In genomic region chr19:2543463-2544442, GRCh38 we compare ENCODE assay signal across 8 cellular contexts.
DNase-seq lines count a peak whose midpoint lies in the region; ATAC-seq, FAIRE-seq and TF ChIP-seq lines count a peak whose summit lies in the region.

No MANE protein-coding gene starts in this region.

- peak; percentile 68 for DNase-seq in GM12891 (ENCODE audit: insufficient read length, low spot score)
- peak; percentile 57 for DNase-seq in NCI-H2029 treated with DMSO at 0.1 percent for 48 hours (lab: John Stamatoyannopoulos, UW)
- peak; percentile 91 for DNase-seq in WTC11 (ENCODE audit: low spot score)
- DNase-seq in mammary epithelial cell, result peak; percentile 96
- DNase-seq in immature natural killer cell, result peak; percentile 40 to 47 (median 44)

- H3K4me3 Mint-ChIP-seq in WTC11 (peak overlapping the region; percentile 34; the same call in 1 of the 2 replicates), immature natural killer cell (peak overlapping the region; percentile 67 to 76 (median 73))

- H3K4me3 ChIP-seq in mammary epithelial cell (replicated peaks in 1 of 3; ENCODE audit: insufficient read depth in 1 of 3, low read depth in 2 of 3, low read length in 3 of 3) (no peak overlapping the region), skin epidermis (peak overlapping the region in 3 of 7 experiments; percentile 3 to 13 (median 7))

- H3K27me3 ChIP-seq in mammary epithelial cell (ENCODE audit: insufficient read depth, low read length), result no peaks in the 10 kb centered on the region

- in situ Hi-C loops in mammary epithelial cell (cut with MboI; ENCODE audit: low sequenced_read_pairs in 2 of 2), result loop anchor here in 1 of 2 donors (10.0 kb wide), 1 partner anchor 69 kb away; the partner anchor contains the start of gene GADD45B

- H3K27ac ChIP-seq in mammary epithelial cell (ENCODE audit: insufficient read depth, low read depth, low read length), result peak overlapping the region; percentile 51
- H3K27ac ChIP-seq in skin epidermis, result peak overlapping the region; percentile 42 to 94 (median 82)

- CTCF ChIA-PET in WTC11 (lab: Charles Lee), result interaction anchor here (0.8 to 5.8 kb wide), 11 partner anchors 9 to 93 kb away, joined by 3 to 58 read pairs (median 4); partner anchors contain the start of gene GADD45B
- CTCF ChIA-PET in mammary epithelial cell (lab: Charles Lee; ENCODE audit: low non-redundant PET), result interaction anchor here (0.9 kb wide), 1 partner anchor 65 kb away, joined by 3 read pairs; no protein-coding TSS in a partner anchor

- dilution Hi-C loops in mammary epithelial cell (cut with HindIII; ENCODE audit: low sequenced_read_pairs), result no loop called here

- WGBS in mammary epithelial cell (ENCODE audit: low coverage, missing lambda C conversion rate), result 7% methylated on average over 30 of the region's 36 CpGs

- TF ChIP-seq CTCF in WTC11 (IDR thresholded peaks at IDR 0.05), result no peak
- TF ChIP-seq CTCF in mammary epithelial cell (conservative IDR thresholded peaks at IDR 0.05 in 1 of 2, IDR thresholded peaks at IDR 0.05 in 1 of 2; ENCODE audit: extremely low read depth in 1 of 2, insufficient read depth in 1 of 2, low read depth in 1 of 2, low read length in 2 of 2), result peak; percentile 6 to 56

- no peaks in the 10 kb centered on the region for H3K79me2 ChIP-seq in mammary epithelial cell (ENCODE audit: insufficient read depth, low read length)

- no TSS peak for BruUV-seq in mammary epithelial cell (replicated peaks; lab: Mats Ljungman, UMichigan)

- H3K4me2 ChIP-seq in mammary epithelial cell (ENCODE audit: insufficient read depth, low read depth, low read length), result peak overlapping the region; percentile 65

- H3K36me3 ChIP-seq in mammary epithelial cell (ENCODE audit: insufficient read depth, low read length), result no peaks in the 10 kb centered on the region

- peaks cover 41% of the 10 kb centered on the region for H3K4me1 Mint-ChIP-seq in WTC11
- H3K4me1 Mint-ChIP-seq in immature natural killer cell, result peaks cover 26 to 33% of the 10 kb centered on the region in 2 donors

- no peaks in the 10 kb centered on the region for H3K36me3 Mint-ChIP-seq in WTC11
- H3K36me3 Mint-ChIP-seq in immature natural killer cell, result no peaks in the 10 kb centered on the region

- H3K27me3 Mint-ChIP-seq in WTC11 (ENCODE audit: low read depth) (peaks cover 3% of the 10 kb centered on the region; the same call in 1 of the 2 replicates), immature natural killer cell (ENCODE audit: low read depth in 3 of 3) (peaks cover 0 to 6% (median 2%) of the 10 kb centered on the region in 3 donors)

- peak overlapping the region; percentile 97 for H3K27ac Mint-ChIP-seq in WTC11
- H3K27ac Mint-ChIP-seq in immature natural killer cell, result peak overlapping the region; percentile 30 to 87 (median 70)

- POLR2A ChIA-PET in WTC11 (lab: Charles Lee), result interaction anchor here (0.6 to 4.6 kb wide), 7 partner anchors 9 to 1701 kb away, joined by 3 to 83 read pairs (median 5); partner anchors contain the start of genes GADD45B, SGTA and TIMM13

- no peaks in the 10 kb centered on the region for H3K9me3 ChIP-seq in mammary epithelial cell (replicated peaks; ENCODE audit: insufficient read depth, low read length)

- peak overlapping the region; percentile 20 for H3K9ac ChIP-seq in mammary epithelial cell (ENCODE audit: insufficient read depth, low read length)

- H3K9me3 Mint-ChIP-seq in WTC11 (no peaks in the 10 kb centered on the region), immature natural killer cell (no peaks in the 10 kb centered on the region)

- H4K20me1 ChIP-seq in mammary epithelial cell (ENCODE audit: insufficient read depth, low read length), result no peaks in the 10 kb centered on the region

- intact Hi-C loops in mammary epithelial cell (cut with micrococcal nuclease), result loop anchor here (1.0 to 10.0 kb wide), 5 partner anchors 36 to 799 kb away; partner anchors contain the start of gene GADD45B

- TF ChIP-seq POLR2A in GM12891 (IDR thresholded peaks at IDR 0.05; ENCODE audit: low read depth, low read length), result no peak

- peaks cover 36% of the 10 kb centered on the region for H3K4me1 ChIP-seq in mammary epithelial cell (ENCODE audit: insufficient read depth, low read length)

- ATAC-seq in WTC11 (peak; percentile 67), HG03159 (IDR thresholded peaks at IDR 0.05; ENCODE audit: unreplicated experiment) (no peak), HG03469 (IDR thresholded peaks at IDR 0.05; ENCODE audit: unreplicated experiment) (no peak)

- peak overlapping the region; percentile 79 for H2AFZ ChIP-seq in mammary epithelial cell (ENCODE audit: low read depth, low read length)

- FAIRE-seq in GM12891 (lab: Jason Lieb, UNC), result peak; percentile 80

TF ChIP-seq in GM12891, 5 proteins besides CTCF, POLR2A, EP300 and RAD21:
- TF ChIP-seq TAF1 (IDR thresholded peaks at IDR 0.05; ENCODE audit: low read depth, low read length) (no peak), SPI1 (IDR thresholded peaks at IDR 0.05; ENCODE audit: low read depth, low read length) (no peak), POLR2AphosphoS5 (IDR thresholded peaks at IDR 0.05; ENCODE audit: low read depth, low read length) (no peak), PAX5 (IDR thresholded peaks at IDR 0.05; ENCODE audit: insufficient read depth, low read length, severe bottlenecking) (peak; percentile 36), POU2F2 (IDR thresholded peaks at IDR 0.05; ENCODE audit: low read depth, low read length) (no peak)

TF ChIP-seq in WTC11, 78 proteins besides CTCF, POLR2A, EP300 and RAD21:
- peak; percentile 48; the same call in 1 of the 2 replicates for TF ChIP-seq GABPB1 (CRISPR knock-in tag; IDR thresholded peaks at IDR 0.05)
- no peak for TF ChIP-seq ZNF138 (CRISPR knock-in tag; conservative IDR thresholded peaks at IDR 0.05)
- TF ChIP-seq STAT6 (CRISPR knock-in tag; conservative IDR thresholded peaks at IDR 0.05; ENCODE audit: low read depth), result no peak
- TF ChIP-seq IRF1 (CRISPR knock-in tag; IDR thresholded peaks at IDR 0.05), result no peak
- TF ChIP-seq E2F1 (CRISPR knock-in tag; IDR thresholded peaks at IDR 0.05), result no peak
- peak; percentile 57; the same call in 1 of the 2 replicates for TF ChIP-seq MAX (CRISPR knock-in tag; IDR thresholded peaks at IDR 0.05)
- TF ChIP-seq NFYB (CRISPR knock-in tag; conservative IDR thresholded peaks at IDR 0.05; ENCODE audit: low read depth), result no peak
- no peak for TF ChIP-seq ATF6 (CRISPR knock-in tag; IDR thresholded peaks at IDR 0.05)
- 0 out of 2 replicates have a peak, but pooled peaks have one; percentile 45 for TF ChIP-seq SP1 (CRISPR knock-in tag; conservative IDR thresholded peaks at IDR 0.05)
- 0 out of 2 replicates have a peak, but pooled peaks have one; percentile 43 for TF ChIP-seq FOXP1 (CRISPR knock-in tag; IDR thresholded peaks at IDR 0.05; ENCODE audit: borderline replicate concordance)

Comparison
In these comparisons a context has a peak if more than half of its experiments do, and no peak if none do; other contexts are left out.
1. DNase-seq: peak in every context shown above with its lines; median percentile 96 in mammary epithelial cell; 91 in WTC11; 68 in GM12891; 57 in NCI-H2029 treated with DMSO at 0.1 percent for 48 hours; 44 in immature natural killer cell.